ENCODE assay signal across 13 cellular contexts in the genomic region with DNA sequence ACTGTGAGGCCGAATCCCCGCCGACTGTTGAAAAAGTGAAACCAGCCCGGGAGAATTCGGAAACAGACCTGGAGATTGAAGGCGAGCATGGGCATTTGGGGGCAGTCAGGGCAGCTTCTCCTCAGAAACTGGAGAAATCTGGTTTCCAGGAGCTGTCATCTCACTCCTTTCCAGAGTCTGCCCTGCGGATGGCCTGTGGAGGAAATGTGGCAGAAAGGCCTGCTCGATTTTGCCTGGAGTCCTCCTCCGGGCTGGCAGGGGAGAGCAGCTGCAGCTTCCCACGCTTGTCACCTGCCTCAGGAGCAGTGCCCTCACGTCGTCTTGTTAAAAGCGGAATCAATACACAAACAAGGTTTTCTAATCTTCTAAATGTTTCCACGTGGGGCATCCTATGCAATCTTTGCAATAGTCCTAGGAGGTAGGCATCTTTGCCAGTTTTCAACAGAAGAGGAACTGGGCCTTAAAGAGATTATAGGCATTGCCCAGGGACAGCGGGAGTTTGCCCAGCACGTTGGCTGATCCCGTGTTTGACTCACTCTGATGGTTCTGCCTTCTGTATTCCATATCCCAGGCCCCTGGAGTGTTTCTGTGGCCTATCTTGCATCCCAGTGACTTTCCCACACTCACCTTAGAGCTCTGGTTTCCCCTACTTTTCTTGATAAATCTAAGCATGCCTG. TPM values are rescaled to one million over a fixed set of nuclear protein-coding genes. Genes with fewer than 3 reads are reported as not detected.
DNase-seq lines count a peak whose midpoint lies in the region; ATAC-seq and TF ChIP-seq lines count a peak whose summit lies in the region.
"Had no signal": no experiment of that assay in that cellular context is flagged by ENCODE, and none has a peak within 500 bp of the region (broad histone marks: within the 10 kb centered on the region; RNA-seq: fewer than 3 reads in every experiment).

No MANE protein-coding gene starts in this region.

- TF ChIP-seq CTCF in HFFc6 (IDR thresholded peaks at IDR 0.05) (no peak), colonic mucosa (IDR thresholded peaks at IDR 0.05) (no peak)

- H3K4me3 ChIP-seq in colonic mucosa = peak overlapping the region; percentile 10
- H3K4me3 ChIP-seq: SJCRH30 had no signal

- no peaks in the 10 kb centered on the region for H3K36me3 ChIP-seq in colonic mucosa
- H3K36me3 ChIP-seq: SJCRH30 had no signal

- H3K9ac ChIP-seq in colonic mucosa (ENCODE audit: low read depth in 2 of 2, low read length in 2 of 2) = peak overlapping the region in 1 of 2 donors; percentile 19

- peaks cover 29% of the 10 kb centered on the region for H3K27me3 Mint-ChIP-seq in HFFc6 (ENCODE audit: insufficient read depth)
- peaks cover 0 to 3% (median 0%) of the 10 kb centered on the region in 5 donors for H3K27me3 Mint-ChIP-seq in naive thymus-derived CD8-positive, alpha-beta T cell

- peaks cover 16% of the 10 kb centered on the region for H3K4me1 Mint-ChIP-seq in HFFc6 (ENCODE audit: low read depth)
- peaks cover 0 to 1% (median 0%) of the 10 kb centered on the region in 4 donors for H3K4me1 Mint-ChIP-seq in naive thymus-derived CD8-positive, alpha-beta T cell
- H3K4me1 Mint-ChIP-seq: activated B cell treated with CpG ODN at 0.5 μM for 24 hours had no signal

- 0 out of 2 replicates have a peak, but pooled peaks cover 4% of the 10 kb centered on the region for H3K36me3 Mint-ChIP-seq in HFFc6 (ENCODE audit: low read depth)
- H3K36me3 Mint-ChIP-seq in naive thymus-derived CD8-positive, alpha-beta T cell = peaks cover 0 to 3% (median 0%) of the 10 kb centered on the region in 3 donors

- no peaks in the 10 kb centered on the region for H3K27me3 ChIP-seq in colonic mucosa
- H3K27me3 ChIP-seq: SJCRH30 had no signal

- H3K27ac Mint-ChIP-seq in HFFc6 = no peak overlapping the region
- no peak overlapping the region for H3K27ac Mint-ChIP-seq in naive thymus-derived CD8-positive, alpha-beta T cell
- H3K27ac Mint-ChIP-seq: activated B cell treated with CpG ODN at 0.5 μM for 24 hours; activated T-cell treated with anti-CD3 and anti-CD28 coated beads, Interleukin-2, amount 50 U/mL, for 24 hours had no signal

- ATAC-seq in GM19023 (IDR thresholded peaks at IDR 0.05; ENCODE audit: unreplicated experiment) (no peak), GM19467 (IDR thresholded peaks at IDR 0.05; ENCODE audit: unreplicated experiment) (no peak)
- ATAC-seq in naive thymus-derived CD8-positive, alpha-beta T cell = no peak

- DNase-seq in HFFc6 (no peak), colonic mucosa (no peak), medulla oblongata (ENCODE audit: extremely low spot score) (peak; percentile 34), substantia nigra (lab: John Stamatoyannopoulos, UW) (peak in 9 of 49 donors; percentile 7 to 47 (median 37)), COLO829 (ENCODE audit: low spot score) (no peak)
- no peak for DNase-seq in naive thymus-derived CD8-positive, alpha-beta T cell
- DNase-seq: activated B cell treated with CpG ODN at 0.5 μM for 24 hours; activated T-cell treated with anti-CD3 and anti-CD28 coated beads, Interleukin-2, amount 50 U/mL, for 24 hours; Caco-2 had no signal

- no peaks in the 10 kb centered on the region for H3K9me3 ChIP-seq in colonic mucosa

- POLR2A ChIA-PET in naive thymus-derived CD8-positive, alpha-beta T cell (lab: Charles Lee) = no interaction called here

- H3K4me3 Mint-ChIP-seq in HFFc6 = peak overlapping the region; percentile 81
- no peak overlapping the region for H3K4me3 Mint-ChIP-seq in naive thymus-derived CD8-positive, alpha-beta T cell
- H3K4me3 Mint-ChIP-seq: activated B cell treated with CpG ODN at 0.5 μM for 24 hours; activated T-cell treated with anti-CD3 and anti-CD28 coated beads, Interleukin-2, amount 50 U/mL, for 24 hours had no signal

- intact Hi-C loops in colonic mucosa (cut with DNase I) = no loop called here

- H3K4me1 ChIP-seq in colonic mucosa = no peaks in the 10 kb centered on the region
- H3K4me1 ChIP-seq: Caco-2 had no signal

- H3K27ac ChIP-seq in colonic mucosa (no peak overlapping the region), substantia nigra (ENCODE audit: low read depth, low read length, poor library complexity, severe bottlenecking) (peak overlapping the region; percentile 84)

- no peaks in the 10 kb centered on the region for H3K9me3 Mint-ChIP-seq in HFFc6
- peaks cover 0 to 3% (median 0%) of the 10 kb centered on the region in 9 donors for H3K9me3 Mint-ChIP-seq in naive thymus-derived CD8-positive, alpha-beta T cell
- H3K9me3 Mint-ChIP-seq: activated B cell treated with CpG ODN at 0.5 μM for 24 hours; activated T-cell treated with anti-CD3 and anti-CD28 coated beads, Interleukin-2, amount 50 U/mL, for 24 hours had no signal

RNA-seq across cellular contexts. Expression of gene LRRC74A, which starts 2.3 kb away (rescaled TPM):
- not detected for total RNA-seq in HFFc6 (2021; fragmentation: NEBNext Ultra II Directional; extraction: Animal tissue kit (Norgen Biotek cat#: 25700))
- not detected for total RNA-seq in colonic mucosa
- total RNA-seq in naive thymus-derived CD8-positive, alpha-beta T cell = not detected
- polyA plus RNA-seq in naive thymus-derived CD8-positive, alpha-beta T cell = under 1 TPM in 1 of 3 donors, not detected in 2; 0.56 TPM
- total RNA-seq: activated B cell treated with CpG ODN at 0.5 μM for 24 hours, Caco-2, liver, SJCRH30 had no signal
- polyA plus RNA-seq: liver had no signal

RNA-seq across cellular contexts. Expression of gene ANGEL1, which starts 15.8 kb away (rescaled TPM):
- 1 to 10 TPM; 7.4 to 9.6 (median 8.0) TPM for total RNA-seq in HFFc6 (2021; fragmentation: NEBNext Ultra II Directional; extraction: Animal tissue kit (Norgen Biotek cat#: 25700))
- total RNA-seq in colonic mucosa = 10 to 100 TPM; 10.7 to 15.3 TPM
- 10 to 100 TPM; 30.7 to 32.2 TPM for total RNA-seq in naive thymus-derived CD8-positive, alpha-beta T cell
- 10 to 100 TPM; 26.7 to 27.6 (median 27.5) TPM for polyA plus RNA-seq in naive thymus-derived CD8-positive, alpha-beta T cell
